8 cellular contexts compared by ENCODE assay signal in the genomic region with DNA sequence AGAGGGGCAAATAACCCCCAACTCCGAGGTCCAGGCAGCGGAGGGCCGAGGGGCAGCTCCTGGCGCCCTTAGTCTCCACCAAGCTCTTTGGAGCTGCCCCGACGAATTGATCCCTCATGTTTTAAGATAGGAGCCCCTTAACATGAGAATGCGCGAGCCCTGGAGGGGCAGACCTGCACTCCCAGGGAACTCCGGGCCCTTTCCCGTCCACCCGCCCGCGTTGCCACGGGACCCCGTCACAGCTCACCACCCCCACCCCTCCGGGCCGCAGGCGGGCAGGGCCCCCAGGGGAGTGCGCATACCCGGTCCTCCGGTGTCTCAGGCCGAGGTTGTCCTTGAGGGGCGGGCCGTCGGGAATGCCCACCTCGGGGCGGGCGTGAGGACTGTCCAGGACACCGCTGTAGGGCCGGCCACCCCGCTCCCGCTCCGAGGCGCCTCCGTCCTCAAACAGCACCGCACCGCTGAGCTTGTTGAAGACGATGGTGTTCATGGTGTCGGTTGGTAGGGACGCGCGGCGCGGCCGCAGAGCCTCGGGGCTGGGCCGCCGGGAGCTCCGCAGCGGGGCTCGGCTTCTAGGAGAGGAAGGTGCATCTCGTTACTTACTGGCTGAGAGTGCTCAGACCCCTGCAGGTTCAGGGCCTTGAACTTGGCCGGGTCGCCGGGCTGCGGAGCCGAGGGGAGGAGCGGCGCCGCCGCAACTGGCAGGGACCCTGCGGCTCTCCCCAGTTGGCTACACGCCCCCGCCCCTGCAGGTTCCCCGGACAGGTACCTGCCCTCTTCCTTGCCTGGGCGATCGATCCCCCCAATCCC.
A peak's percentile ranks its signal among the peaks of the same experiment; 100 is the strongest.
DNase-seq lines count a peak whose midpoint lies in the region; ATAC-seq lines count a peak whose summit lies in the region.

No MANE protein-coding gene starts in this region.

- peaks cover 73% of the 10 kb centered on the region for H3K27me3 Mint-ChIP-seq in activated T-cell treated with anti-CD3 and anti-CD28 coated beads, Interleukin-2, amount 50 U/mL, for 24 hours

- peak overlapping the region; percentile 93 for H2AFZ ChIP-seq in neuron (ENCODE audit: low read depth, low read length)

- H3K4me1 ChIP-seq in neuron (ENCODE audit: insufficient read depth, low read length), result peaks cover 21% of the 10 kb centered on the region

- H3K36me3 Mint-ChIP-seq in activated T-cell treated with anti-CD3 and anti-CD28 coated beads, Interleukin-2, amount 50 U/mL, for 24 hours (ENCODE audit: low read depth), result no peaks in the 10 kb centered on the region

- peak overlapping the region; percentile 77 for H3K4me3 ChIP-seq in neuron (ENCODE audit: low read length)

- no peaks in the 10 kb centered on the region for H3K36me3 ChIP-seq in neuron (ENCODE audit: insufficient read depth, low read length)

- H3K4me1 Mint-ChIP-seq in activated T-cell treated with anti-CD3 and anti-CD28 coated beads, Interleukin-2, amount 50 U/mL, for 24 hours (ENCODE audit: low read depth), result peaks cover 52% of the 10 kb centered on the region

- no peaks in the 10 kb centered on the region for H3K9me3 Mint-ChIP-seq in activated T-cell treated with anti-CD3 and anti-CD28 coated beads, Interleukin-2, amount 50 U/mL, for 24 hours

- H3K4me3 Mint-ChIP-seq in activated T-cell treated with anti-CD3 and anti-CD28 coated beads, Interleukin-2, amount 50 U/mL, for 24 hours, result peak overlapping the region; percentile 67

- peak; percentile 14 to 21 for DNase-seq in NOMO-1 (lab: John Stamatoyannopoulos, UW; ENCODE audit: unreplicated experiment in 2 of 2)
- DNase-seq in NOMO-1 treated with dmso at 0.1 percent for 144 hours (lab: John Stamatoyannopoulos, UW; ENCODE audit: unreplicated experiment), result no peak
- peak; percentile 75 for DNase-seq in activated T-cell treated with anti-CD3 and anti-CD28 coated beads, Interleukin-2, amount 50 U/mL, for 24 hours
- DNase-seq in fibroblast of peridontal ligament (ENCODE audit: extremely low read depth), result peak; percentile 29
- DNase-seq in Ammon's horn (ENCODE audit: low spot score), result no peak
- no peak for DNase-seq in NCI-H2081 treated with DMSO at 0.1 percent for 48 hours (lab: John Stamatoyannopoulos, UW)

- H3K27me3 ChIP-seq in neuron (ENCODE audit: insufficient read depth, low read length), result peaks cover 69% of the 10 kb centered on the region

- no peak for ATAC-seq in HG02571 (IDR thresholded peaks at IDR 0.05; ENCODE audit: unreplicated experiment)

- H3K27ac Mint-ChIP-seq in activated T-cell treated with anti-CD3 and anti-CD28 coated beads, Interleukin-2, amount 50 U/mL, for 24 hours, result peak overlapping the region; percentile 81

- H3K9me3 ChIP-seq in neuron (ENCODE audit: low read length), result no peaks in the 10 kb centered on the region

Comparison
In these comparisons a context has a peak if more than half of its experiments do, and no peak if none do; other contexts are left out.
1. DNase-seq: peak in NOMO-1 (2 of 2), activated T-cell treated with anti-CD3 and anti-CD28 coated beads, Interleukin-2, amount 50 U/mL, for 24 hours (single experiment) and fibroblast of peridontal ligament (single experiment); none in NOMO-1 treated with dmso at 0.1 percent for 144 hours (single experiment), Ammon's horn (single experiment) and NCI-H2081 treated with DMSO at 0.1 percent for 48 hours (single experiment).